ENCODE assay signal across 14 cellular contexts in genomic region chr10:98344589-98345038, GRCh38.
DNase-seq lines count a peak whose midpoint lies in the region; ATAC-seq and TF ChIP-seq lines count a peak whose summit lies in the region.
"Had no signal": no experiment of that assay in that cellular context is flagged by ENCODE, and none has a peak within 500 bp of the region (broad histone marks: within the 10 kb centered on the region; RNA-seq: fewer than 3 reads in every experiment).

No MANE protein-coding gene starts in this region.

- no peak for ATAC-seq in HG02885 (IDR thresholded peaks at IDR 0.05; ENCODE audit: poor library complexity, unreplicated experiment)
- ATAC-seq: natural killer cell had no signal

- peak; percentile 65 for DNase-seq in NCI-H510A (lab: John Stamatoyannopoulos, UW)
- peak; percentile 62 for DNase-seq in fibroblast of peridontal ligament (ENCODE audit: extremely low read depth)
- DNase-seq in osteocyte (ENCODE audit: extremely low spot score, unreplicated experiment): no peak
- DNase-seq in ecto neural progenitor cell (ENCODE audit: low spot score): no peak
- DNase-seq in activated naive CD4-positive, alpha-beta T cell treated with Interleukin-2 at 50 U/mL for 16 hours: no peak
- DNase-seq in NCI-H1436 treated with DMSO at 0.1 percent for 48 hours (lab: John Stamatoyannopoulos, UW): no peak
- DNase-seq: CD4-positive, alpha-beta memory T cell; natural killer cell; NCI-H187 had no signal

- peaks cover 19% of the 10 kb centered on the region for H3K27me3 Mint-ChIP-seq in osteocyte (ENCODE audit: unreplicated experiment)

- H3K4me1 Mint-ChIP-seq in osteocyte (ENCODE audit: unreplicated experiment): peaks cover 29% of the 10 kb centered on the region

- H3K9ac ChIP-seq in BLaER1: no peak overlapping the region

- H3K4me3 ChIP-seq in BLaER1: no peak overlapping the region
- H3K4me3 ChIP-seq: hepatocyte, SK-N-MC had no signal

- peaks cover 68% of the 10 kb centered on the region for H3K4me1 ChIP-seq in BLaER1

- H3K4me3 Mint-ChIP-seq in osteocyte (ENCODE audit: unreplicated experiment): no peak overlapping the region
- H3K4me3 Mint-ChIP-seq: brain; CD4-positive, alpha-beta memory T cell; natural killer cell had no signal

- H3K4me2 ChIP-seq in BLaER1: peak overlapping the region; percentile 19; the same call in 1 of the 2 replicates
- H3K4me2 ChIP-seq: hepatocyte had no signal

- H3K9me3 Mint-ChIP-seq in osteocyte (ENCODE audit: unreplicated experiment): peaks cover 9% of the 10 kb centered on the region

- H3K36me3 ChIP-seq in BLaER1: peaks cover 11% of the 10 kb centered on the region; the same call in 1 of the 2 replicates

- no peaks in the 10 kb centered on the region for H4K20me1 ChIP-seq in BLaER1

- no peaks in the 10 kb centered on the region for H3K27me3 ChIP-seq in BLaER1
- H3K27me3 ChIP-seq: hepatocyte had no signal

- TF ChIP-seq CTCF in osteocyte (IDR thresholded peaks at IDR 0.05): no peak

- peaks cover 3% of the 10 kb centered on the region for H3K36me3 Mint-ChIP-seq in osteocyte (ENCODE audit: unreplicated experiment)
- H3K36me3 Mint-ChIP-seq: brain; CD4-positive, alpha-beta memory T cell; natural killer cell had no signal

- peak overlapping the region; percentile 29 for H3K27ac Mint-ChIP-seq in osteocyte (ENCODE audit: unreplicated experiment)
- H3K27ac Mint-ChIP-seq: brain; CD4-positive, alpha-beta memory T cell; natural killer cell had no signal

- peaks cover 32% of the 10 kb centered on the region for H3K9me3 ChIP-seq in BLaER1

- H3K27ac ChIP-seq in BLaER1: no peak overlapping the region
- H3K27ac ChIP-seq: hepatocyte, SK-N-MC had no signal

Comparison
In these comparisons a context has a peak if more than half of its experiments do, and no peak if none do; other contexts are left out.
1. DNase-seq: peak in NCI-H510A (single experiment) and fibroblast of peridontal ligament (single experiment); none in osteocyte (single experiment), ecto neural progenitor cell (single experiment), activated naive CD4-positive, alpha-beta T cell treated with Interleukin-2 at 50 U/mL for 16 hours (single experiment) and NCI-H1436 treated with DMSO at 0.1 percent for 48 hours (single experiment).